In genomic region chr14:32545109-32545857, GRCh38 we compare ENCODE assay signal across 29 cellular contexts.
DNase-seq lines count a peak whose midpoint lies in the region; ATAC-seq and TF ChIP-seq lines count a peak whose summit lies in the region.
"Had no signal": no experiment of that assay in that cellular context is flagged by ENCODE, and none has a peak within 500 bp of the region (broad histone marks: within the 10 kb centered on the region; RNA-seq: fewer than 3 reads in every experiment).

No MANE protein-coding gene starts in this region.

- H3K27me3 Mint-ChIP-seq in activated naive CD4-positive, alpha-beta T cell treated with anti-CD3 and anti-CD28 coated beads, Interleukin-2, amount 10 ng/mL, durations not matched to agents 7 days and 5 days, result no peaks in the 10 kb centered on the region
- H3K27me3 Mint-ChIP-seq: activated CD4-positive, alpha-beta memory T cell treated with anti-CD3 and anti-CD28 coated beads for 36 hours; naive B cell; progenitor cell of endocrine pancreas; type B pancreatic cell had no signal

- H3K9me3 ChIP-seq in adipocyte (ENCODE audit: control insufficient read depth, low read length), result no peaks in the 10 kb centered on the region
- H3K9me3 ChIP-seq: neutrophil, Peyer's patch, sigmoid colon had no signal

- H3K4me1 Mint-ChIP-seq in activated naive CD4-positive, alpha-beta T cell treated with anti-CD3 and anti-CD28 coated beads, Interleukin-2, amount 10 ng/mL, durations not matched to agents 7 days and 5 days, result no peaks in the 10 kb centered on the region
- H3K4me1 Mint-ChIP-seq: naive B cell had no signal

- peak overlapping the region; percentile 22 for H3K27ac ChIP-seq in temporal lobe (ENCODE audit: low read depth, low read length)
- H3K27ac ChIP-seq: neutrophil, Peyer's patch had no signal

- ATAC-seq in GM18505 (IDR thresholded peaks at IDR 0.05; ENCODE audit: unreplicated experiment), result no peak

- H3K36me3 ChIP-seq in adipocyte (ENCODE audit: control insufficient read depth, insufficient read depth, low read length, severe bottlenecking), result no peaks in the 10 kb centered on the region
- H3K36me3 ChIP-seq: neutrophil had no signal

- no peak for TF ChIP-seq POLR2A in GM18505 (IDR thresholded peaks at IDR 0.05; ENCODE audit: borderline replicate concordance, extremely low read depth, insufficient read depth, insufficient read length)

- H3K4me1 ChIP-seq in adipocyte (ENCODE audit: control insufficient read depth, insufficient read depth, low read length), result peaks cover 3% of the 10 kb centered on the region
- H3K4me1 ChIP-seq: Peyer's patch had no signal

- DNase-seq in NCI-H748 (lab: John Stamatoyannopoulos, UW; ENCODE audit: unreplicated experiment), result peak; percentile 11
- no peak for DNase-seq in NCI-H748 treated with DMSO at 0.1 percent for 48 hours (lab: John Stamatoyannopoulos, UW)
- peak; percentile 31 for DNase-seq in adipocyte (ENCODE audit: low read depth)
- peak; percentile 6 for DNase-seq in fibroblast of peridontal ligament (ENCODE audit: extremely low read depth)
- no peak for DNase-seq in stimulated activated CD4-positive, alpha-beta T cell treated with anti-CD3 and anti-CD28 coated beads, Interleukin-4, amount 100 ng/mL, for 24 hours
- no peak for DNase-seq in activated naive CD4-positive, alpha-beta T cell treated with anti-CD3 and anti-CD28 coated beads, Interleukin-2, amount 10 ng/mL, durations not matched to agents 7 days and 5 days
- DNase-seq: 8988T; activated CD4-positive, alpha-beta memory T cell treated with anti-CD3 and anti-CD28 coated beads for 36 hours; activated CD4-positive, CD25-positive, alpha-beta regulatory T cell treated with anti-CD3 and anti-CD28 coated beads, Interleukin-2, amount 50 U/mL, for 72 hours; activated CD8-positive, alpha-beta memory T cell treated with anti-CD3 and anti-CD28 coated beads, Interleukin-2, amount 50 U/mL, for 4 hours; activated naive CD4-positive, alpha-beta T cell treated with anti-CD3 and anti-CD28 coated beads, Interleukin-2, amount 50 U/mL, for 16 hours; Calu3; DMS79; HFFc6; naive B cell; NCI-H1092 treated with DMSO at 0.1 percent for 48 hours; NCI-H1694 treated with DMSO at 0.1 percent for 48 hours; NCI-H526; Peyer's patch; SHP77; sigmoid colon; stimulated activated CD4-positive, alpha-beta T cell treated with anti-CD3 and anti-CD28 coated beads, Interleukin-4, amount 100 ng/mL, for 4 hours had no signal

- CTCF ChIA-PET in activated naive CD4-positive, alpha-beta T cell treated with anti-CD3 and anti-CD28 coated beads, Interleukin-2, amount 10 ng/mL, durations not matched to agents 7 days and 5 days (lab: Charles Lee), result interaction anchor here (1.0 kb wide), 1 partner anchor 13 kb away, joined by 3 read pairs; no protein-coding TSS in a partner anchor

- no peak overlapping the region for H3K4me3 Mint-ChIP-seq in activated naive CD4-positive, alpha-beta T cell treated with anti-CD3 and anti-CD28 coated beads, Interleukin-2, amount 10 ng/mL, durations not matched to agents 7 days and 5 days
- H3K4me3 Mint-ChIP-seq: activated CD4-positive, alpha-beta memory T cell treated with anti-CD3 and anti-CD28 coated beads for 36 hours; activated T-helper 1 cell treated with anti-CD3 and anti-CD28 coated beads, Interleukin-12 subunit alpha, Interleukin-12 subunit beta, Interleukin-2, Interleukin-4 antibody, amounts not matched to agents 30 ng/mL and 10 ng/mL and 1 ng/mL, durations not matched to agents 14 hours and 24 hours and 36 hours; HFFc6; mesothelial cell of epicardium; naive B cell; type B pancreatic cell had no signal

- no peaks in the 10 kb centered on the region for H3K27me3 ChIP-seq in adipocyte (replicated peaks; ENCODE audit: control insufficient read depth, insufficient read depth, low read length)
- H3K27me3 ChIP-seq: neutrophil, Peyer's patch, sigmoid colon had no signal

- no peaks in the 10 kb centered on the region for H3K9me3 Mint-ChIP-seq in activated naive CD4-positive, alpha-beta T cell treated with anti-CD3 and anti-CD28 coated beads, Interleukin-2, amount 10 ng/mL, durations not matched to agents 7 days and 5 days
- H3K9me3 Mint-ChIP-seq: activated CD4-positive, alpha-beta memory T cell treated with anti-CD3 and anti-CD28 coated beads for 36 hours; activated T-helper 1 cell treated with anti-CD3 and anti-CD28 coated beads, Interleukin-12 subunit alpha, Interleukin-12 subunit beta, Interleukin-2, Interleukin-4 antibody, amounts not matched to agents 30 ng/mL and 10 ng/mL and 1 ng/mL, durations not matched to agents 14 hours and 24 hours and 36 hours; HFFc6; mesothelial cell of epicardium; naive B cell; type B pancreatic cell had no signal

- H3K36me3 Mint-ChIP-seq in activated naive CD4-positive, alpha-beta T cell treated with anti-CD3 and anti-CD28 coated beads, Interleukin-2, amount 10 ng/mL, durations not matched to agents 7 days and 5 days, result no peaks in the 10 kb centered on the region
- H3K36me3 Mint-ChIP-seq: activated CD4-positive, alpha-beta memory T cell treated with anti-CD3 and anti-CD28 coated beads for 36 hours; mesothelial cell of epicardium; naive B cell; type B pancreatic cell had no signal

- H3K4me3 ChIP-seq in adipocyte (ENCODE audit: low read length), result no peak overlapping the region
- H3K4me3 ChIP-seq: Peyer's patch, sigmoid colon had no signal

- no peak overlapping the region for H3K27ac Mint-ChIP-seq in activated naive CD4-positive, alpha-beta T cell treated with anti-CD3 and anti-CD28 coated beads, Interleukin-2, amount 10 ng/mL, durations not matched to agents 7 days and 5 days
- H3K27ac Mint-ChIP-seq: activated CD4-positive, alpha-beta memory T cell treated with anti-CD3 and anti-CD28 coated beads for 36 hours; activated T-helper 1 cell treated with anti-CD3 and anti-CD28 coated beads, Interleukin-12 subunit alpha, Interleukin-12 subunit beta, Interleukin-2, Interleukin-4 antibody, amounts not matched to agents 30 ng/mL and 10 ng/mL and 1 ng/mL, durations not matched to agents 14 hours and 24 hours and 36 hours; HFFc6; mesothelial cell of epicardium; naive B cell; progenitor cell of endocrine pancreas; type B pancreatic cell had no signal

- no peak overlapping the region for H3K9ac ChIP-seq in adipocyte (ENCODE audit: low read length)

Comparison
In these comparisons a context has a peak if more than half of its experiments do, and no peak if none do; other contexts are left out.
1. DNase-seq: peak in NCI-H748 (single experiment), adipocyte (single experiment) and fibroblast of peridontal ligament (single experiment); none in NCI-H748 treated with DMSO at 0.1 percent for 48 hours (single experiment), stimulated activated CD4-positive, alpha-beta T cell treated with anti-CD3 and anti-CD28 coated beads, Interleukin-4, amount 100 ng/mL, for 24 hours (single experiment) and activated naive CD4-positive, alpha-beta T cell treated with anti-CD3 and anti-CD28 coated beads, Interleukin-2, amount 10 ng/mL, durations not matched to agents 7 days and 5 days (single experiment).